Comparison of ENCODE assay signal across 15 cellular contexts in genomic region chr1:170221031-170221430, GRCh38.
DNase-seq lines count a peak whose midpoint lies in the region; ATAC-seq and TF ChIP-seq lines count a peak whose summit lies in the region.
"Had no signal": no experiment of that assay in that cellular context is flagged by ENCODE, and none has a peak within 500 bp of the region (broad histone marks: within the 10 kb centered on the region; RNA-seq: fewer than 3 reads in every experiment).

No MANE protein-coding gene starts in this region.

- H3K36me3 ChIP-seq in lower lobe of right lung (no peaks in the 10 kb centered on the region), suprapubic skin (no peaks in the 10 kb centered on the region)
- H3K36me3 ChIP-seq: stomach had no signal

- DNase-seq in GM04504 (ENCODE audit: low read depth), result peak; percentile 54
- DNase-seq in fibroblast of peridontal ligament (ENCODE audit: extremely low read depth), result peak; percentile 84
- DNase-seq in lower lobe of right lung, result no peak
- no peak for DNase-seq in suprapubic skin (ENCODE audit: low spot score in 2 of 2)
- no peak for DNase-seq in NCI-H1694 (lab: John Stamatoyannopoulos, UW)
- no peak for DNase-seq in SHP77 treated with DMSO at 0.1 percent for 48 hours (lab: John Stamatoyannopoulos, UW)
- DNase-seq in hepatic stellate cell (ENCODE audit: low spot score), result no peak
- DNase-seq: GF-D8, glutamatergic neuron, H9, NCI-H1417, posterior cingulate gyrus, stomach had no signal

- TF ChIP-seq CTCF in lower lobe of right lung (IDR thresholded peaks at IDR 0.05), result no peak
- TF ChIP-seq CTCF in suprapubic skin (IDR thresholded peaks at IDR 0.05), result no peak

- no peaks in the 10 kb centered on the region for H3K4me1 ChIP-seq in lower lobe of right lung
- H3K4me1 ChIP-seq in suprapubic skin, result peaks cover 12% of the 10 kb centered on the region

- intact Hi-C loops in lower lobe of right lung (cut with DNase I), result no loop called here

- H3K9me3 ChIP-seq in lower lobe of right lung, result no peaks in the 10 kb centered on the region
- no peaks in the 10 kb centered on the region for H3K9me3 ChIP-seq in suprapubic skin
- H3K9me3 ChIP-seq: stomach had no signal

- H3K27ac ChIP-seq in lower lobe of right lung, result no peak overlapping the region
- peak overlapping the region; percentile 29 for H3K27ac ChIP-seq in suprapubic skin
- H3K27ac ChIP-seq: stomach had no signal

- TF ChIP-seq EP300 in suprapubic skin (IDR thresholded peaks at IDR 0.05), result no peak

- H3K27me3 ChIP-seq in lower lobe of right lung (ENCODE audit: low read depth), result no peaks in the 10 kb centered on the region
- H3K27me3 ChIP-seq in suprapubic skin, result no peaks in the 10 kb centered on the region
- H3K27me3 ChIP-seq: stomach had no signal

- no peak for TF ChIP-seq POLR2A in suprapubic skin (IDR thresholded peaks at IDR 0.05)

- ATAC-seq in lower lobe of right lung (peak; percentile 23 to 34), GM19467 (IDR thresholded peaks at IDR 0.05; ENCODE audit: unreplicated experiment) (no peak)
- ATAC-seq: activated CD4-positive, CD25-positive, alpha-beta regulatory T cell treated with anti-CD3 and anti-CD28 coated beads, Interleukin-2, amount 50 U/mL, for 24 hours had no signal

- 74% methylated on average over 2 of the region's 2 CpGs for WGBS in suprapubic skin

- H3K4me3 ChIP-seq in lower lobe of right lung (no peak overlapping the region), suprapubic skin (no peak overlapping the region)
- H3K4me3 ChIP-seq: stomach had no signal

Comparison
In these comparisons a context has a peak if more than half of its experiments do, and no peak if none do; other contexts are left out.
1. DNase-seq: peak in GM04504 (single experiment) and fibroblast of peridontal ligament (single experiment); none in lower lobe of right lung (single experiment), suprapubic skin (0 of 2), NCI-H1694 (single experiment), SHP77 treated with DMSO at 0.1 percent for 48 hours (single experiment) and hepatic stellate cell (single experiment).